ENCODE assay signal across 8 cellular contexts in genomic region chr3:134294302-134294925, GRCh38. TPM values are rescaled to one million over a fixed set of nuclear protein-coding genes. Genes with fewer than 3 reads are reported as not detected.
DNase-seq lines count a peak whose midpoint lies in the region; ATAC-seq and TF ChIP-seq lines count a peak whose summit lies in the region.

No MANE protein-coding gene starts in this region.

- intact Hi-C loops in natural killer cell (cut with micrococcal nuclease) (loop anchor here (5.0 kb wide), 2 partner anchors 42 to 193 kb away; partner anchors contain the start of genes ANAPC13, CEP63 and RYK), tibial artery (cut with DNase I; ENCODE audit: low total_unique reads) (no loop called here)

- H3K4me3 Mint-ChIP-seq in natural killer cell (no peak overlapping the region), chondrocyte (ENCODE audit: unreplicated experiment) (no peak overlapping the region)

- H3K36me3 ChIP-seq in MG63 (no peaks in the 10 kb centered on the region), tibial artery (no peaks in the 10 kb centered on the region)

- peaks cover 0 to 14% (median 12%) of the 10 kb centered on the region in 4 donors for H3K4me1 ChIP-seq in tibial artery

- H3K9me3 ChIP-seq in MG63 (no peaks in the 10 kb centered on the region), tibial artery (no peaks in the 10 kb centered on the region)

- H3K27me3 Mint-ChIP-seq in natural killer cell (ENCODE audit: low read depth in 2 of 2) = peaks cover 22 to 25% of the 10 kb centered on the region in 2 donors
- H3K27me3 Mint-ChIP-seq in chondrocyte (ENCODE audit: low read depth) = no peaks in the 10 kb centered on the region

- no peaks in the 10 kb centered on the region for H3K27me3 ChIP-seq in MG63
- no peaks in the 10 kb centered on the region for H3K27me3 ChIP-seq in tibial artery

- no peak overlapping the region for H3K27ac Mint-ChIP-seq in natural killer cell
- no peak overlapping the region for H3K27ac Mint-ChIP-seq in chondrocyte (ENCODE audit: unreplicated experiment)

- H3K4me3 ChIP-seq in MG63 (no peak overlapping the region), tibial artery (no peak overlapping the region)

- TF ChIP-seq CTCF in natural killer cell (IDR thresholded peaks at IDR 0.05) (no peak), tibial artery (IDR thresholded peaks at IDR 0.05) (no peak), chondrocyte (IDR thresholded peaks at IDR 0.05) (no peak)

- ATAC-seq in GM18519 (IDR thresholded peaks at IDR 0.05; ENCODE audit: low FRiP score, unreplicated experiment) (peak; percentile 99), HG02884 (IDR thresholded peaks at IDR 0.05; ENCODE audit: unreplicated experiment) (peak; percentile 100), natural killer cell (peak; percentile 89 to 99 (median 95))

- H3K9me3 Mint-ChIP-seq in natural killer cell = no peaks in the 10 kb centered on the region
- H3K9me3 Mint-ChIP-seq in chondrocyte (ENCODE audit: low read depth) = peaks cover 5% of the 10 kb centered on the region

- DNase-seq in T-helper 22 cell (ENCODE audit: low read depth) = peak; percentile 26
- DNase-seq in natural killer cell = peak; percentile 51
- no peak for DNase-seq in SIG-M5 (lab: John Stamatoyannopoulos, UW)
- no peak for DNase-seq in MG63
- no peak for DNase-seq in tibial artery
- no peak for DNase-seq in chondrocyte (ENCODE audit: low spot score)

- peaks cover 5% of the 10 kb centered on the region for H3K36me3 Mint-ChIP-seq in natural killer cell
- H3K36me3 Mint-ChIP-seq in chondrocyte (ENCODE audit: low read depth) = no peaks in the 10 kb centered on the region

- H3K4me1 Mint-ChIP-seq in natural killer cell (peaks cover 0 to 5% of the 10 kb centered on the region in 2 donors), chondrocyte (ENCODE audit: low read depth) (peaks cover 9% of the 10 kb centered on the region)

- no peak overlapping the region for H3K27ac ChIP-seq in tibial artery

RNA-seq across cellular contexts. Expression of gene RYK, which starts 43.8 kb away (rescaled TPM):
- total RNA-seq in natural killer cell (10 to 100 TPM; 56.7 to 69.5 (median 56.8) TPM), chondrocyte (49.6 to 57.8 TPM (median 57.6 TPM) in 3 replicates)
- 107 and 128 TPM in 2 replicates for total RNA-seq in MG63 (2014; rRNA removed; shearing (Covaris generic); ENCODE audit: low replicate concordance)

Comparison
In these comparisons a context has a peak if more than half of its experiments do, and no peak if none do; other contexts are left out.
1. DNase-seq: peak in T-helper 22 cell (single experiment) and natural killer cell (single experiment); none in SIG-M5 (single experiment), MG63 (single experiment), tibial artery (0 of 2) and chondrocyte (single experiment).
2. Peak in every context shown above with its lines, with median percentiles within 50 percentile points of each other: ATAC-seq.